Comparison of ENCODE assay signal across 20 cellular contexts in genomic region chr13:37429976-37430375, GRCh38.
DNase-seq lines count a peak whose midpoint lies in the region; TF ChIP-seq lines count a peak whose summit lies in the region.
"Had no signal": no experiment of that assay in that cellular context is flagged by ENCODE, and none has a peak within 500 bp of the region (broad histone marks: within the 10 kb centered on the region; RNA-seq: fewer than 3 reads in every experiment).

No MANE protein-coding gene starts in this region.

- no peaks in the 10 kb centered on the region for H3K79me2 ChIP-seq in smooth muscle cell (ENCODE audit: low read depth)

- peak overlapping the region; percentile 41 for H3K4me2 ChIP-seq in smooth muscle cell

- H3K9ac ChIP-seq in smooth muscle cell (ENCODE audit: low read depth) = no peak overlapping the region

- no peaks in the 10 kb centered on the region for H3K9me3 ChIP-seq in smooth muscle cell (replicated peaks; ENCODE audit: low read depth)
- H3K9me3 ChIP-seq: psoas muscle, transverse colon had no signal

- H3F3A ChIP-seq in smooth muscle cell (ENCODE audit: low read depth) = peaks cover 8% of the 10 kb centered on the region

- no peaks in the 10 kb centered on the region for H3K4me1 ChIP-seq in smooth muscle cell (ENCODE audit: low read depth)
- H3K4me1 ChIP-seq: psoas muscle, transverse colon had no signal

- peak overlapping the region; percentile 61 for H2AFZ ChIP-seq in smooth muscle cell (ENCODE audit: low read depth)

- H4K20me1 ChIP-seq in smooth muscle cell (ENCODE audit: low read depth) = no peaks in the 10 kb centered on the region

- no peaks in the 10 kb centered on the region for H3K36me3 ChIP-seq in smooth muscle cell (ENCODE audit: low read depth)
- H3K36me3 ChIP-seq: transverse colon had no signal

- H3K27ac ChIP-seq in smooth muscle cell (ENCODE audit: low read depth) = peak overlapping the region; percentile 63
- H3K27ac ChIP-seq: epithelial cell of prostate, psoas muscle, transverse colon had no signal

- peak; percentile 64 for DNase-seq in GM04504 (ENCODE audit: low read depth)
- DNase-seq in amniotic stem cell (lab: John Stamatoyannopoulos, UW) = peak; percentile 12
- peak; percentile 78 for DNase-seq in fibroblast of pulmonary artery (ENCODE audit: low read depth)
- DNase-seq in smooth muscle cell (lab: John Stamatoyannopoulos, UW; ENCODE audit: unreplicated experiment) = no peak
- DNase-seq in NCI-H1694 treated with DMSO at 0.1 percent for 48 hours (lab: John Stamatoyannopoulos, UW) = no peak
- DNase-seq in GM20000 (ENCODE audit: low spot score) = no peak
- DNase-seq in NAMALWA (ENCODE audit: low spot score) = no peak
- DNase-seq: activated CD4-positive, alpha-beta T cell treated with anti-CD3 and anti-CD28 coated beads for 36 hours; activated CD8-positive, alpha-beta memory T cell treated with anti-CD3 and anti-CD28 coated beads, Interleukin-2, amount 50 U/mL, for 4 hours; aorta; CD4-positive, alpha-beta T cell; DMS79; hippocampal formation; NCI-H2081; NCI-H526 treated with DMSO at 0.1 percent for 48 hours; nephron progenitor cell; psoas muscle; stimulated activated naive CD4-positive, alpha-beta T cell treated with Interleukin-2 at 50 U/mL for 16 hours; transverse colon had no signal

- no peaks in the 10 kb centered on the region for H3K27me3 ChIP-seq in smooth muscle cell (ENCODE audit: low read depth)
- H3K27me3 ChIP-seq: transverse colon had no signal

- 34% methylated on average over 2 of the region's 2 CpGs for WGBS in smooth muscle cell (ENCODE audit: low lambda C conversion rate)

- H3K4me3 ChIP-seq in fibroblast of pulmonary artery (replicated peaks; ENCODE audit: low read depth, low read length) (no peak overlapping the region), smooth muscle cell (no peak overlapping the region)
- H3K4me3 ChIP-seq: psoas muscle, transverse colon had no signal

- no peak for TF ChIP-seq CTCF in fibroblast of pulmonary artery (IDR thresholded peaks at IDR 0.05; ENCODE audit: low read length, missing control alignments)
- TF ChIP-seq CTCF in smooth muscle cell (IDR thresholded peaks at IDR 0.05; ENCODE audit: borderline replicate concordance, insufficient read depth, poor library complexity, severe bottlenecking) = no peak
- no peak for TF ChIP-seq CTCF in GM20000 (IDR thresholded peaks at IDR 0.05; ENCODE audit: extremely low read depth, missing control alignments)

Comparison
In these comparisons a context has a peak if more than half of its experiments do, and no peak if none do; other contexts are left out.
1. DNase-seq: peak in GM04504 (single experiment), amniotic stem cell (single experiment) and fibroblast of pulmonary artery (single experiment); none in smooth muscle cell (single experiment), NCI-H1694 treated with DMSO at 0.1 percent for 48 hours (single experiment), GM20000 (single experiment) and NAMALWA (single experiment).